In genomic region chr11:60363542-60364525, GRCh38 we compare ENCODE assay signal across 8 cellular contexts.
DNase-seq lines count a peak whose midpoint lies in the region; ATAC-seq lines count a peak whose summit lies in the region.

No MANE protein-coding gene starts in this region.

- DNase-seq in CD1c-positive myeloid dendritic cell (ENCODE audit: extremely low spot score) (peak; percentile 91), HPDE6-E6E7 (ENCODE audit: extremely low spot score) (peak; percentile 34), NOMO-1 treated with DMSO at 0.1 percent for 48 hours (lab: John Stamatoyannopoulos, UW; ENCODE audit: unreplicated experiment) (peak; percentile 87), epidermal melanocyte (ENCODE audit: insufficient read length, low spot score) (peak; percentile 56)
- peak in 2 of 3 experiments; percentile 17 to 36 for DNase-seq in activated CD8-positive, alpha-beta memory T cell treated with anti-CD3 and anti-CD28 coated beads for 48 hours (ENCODE audit: low read depth in 2 of 3, low spot score in 2 of 3)
- peak; percentile 73 for DNase-seq in stimulated activated naive B cell treated with anti-CD40 and anti-IgM and Interleukin-4, amounts not matched to agents 10 μg/mL and 1 μg/mL and 100 μg/mL, for 72 hours

- peaks cover 16% of the 10 kb centered on the region in 2 donors for H3K9me3 Mint-ChIP-seq in stimulated activated naive B cell treated with anti-CD40 and anti-IgM and Interleukin-4, amounts not matched to agents 10 μg/mL and 1 μg/mL and 100 μg/mL, for 72 hours

- H3K27ac ChIP-seq in muscle layer of duodenum (ENCODE audit: low read length): peak overlapping the region; percentile 55

- peaks cover 46 to 74% of the 10 kb centered on the region in 2 donors for H3K4me1 Mint-ChIP-seq in stimulated activated naive B cell treated with anti-CD40 and anti-IgM and Interleukin-4, amounts not matched to agents 10 μg/mL and 1 μg/mL and 100 μg/mL, for 72 hours

- H3K4me3 ChIP-seq in muscle layer of duodenum (ENCODE audit: low read depth in 1 of 2, low read length in 2 of 2): no peak overlapping the region

- H3K36me3 Mint-ChIP-seq in stimulated activated naive B cell treated with anti-CD40 and anti-IgM and Interleukin-4, amounts not matched to agents 10 μg/mL and 1 μg/mL and 100 μg/mL, for 72 hours: peaks cover 23 to 29% of the 10 kb centered on the region in 2 donors

- H3K27me3 ChIP-seq in muscle layer of duodenum (ENCODE audit: low read depth, low read length): no peaks in the 10 kb centered on the region

- no peaks in the 10 kb centered on the region for H3K27me3 Mint-ChIP-seq in stimulated activated naive B cell treated with anti-CD40 and anti-IgM and Interleukin-4, amounts not matched to agents 10 μg/mL and 1 μg/mL and 100 μg/mL, for 72 hours

- H3K4me1 ChIP-seq in muscle layer of duodenum (ENCODE audit: control insufficient read depth in 1 of 2, insufficient read depth in 2 of 2, low read length in 2 of 2): no peaks in the 10 kb centered on the region

- ATAC-seq in GM19351 (IDR thresholded peaks at IDR 0.05; ENCODE audit: unreplicated experiment): peak; percentile 73
- peak; percentile 84 to 85 for ATAC-seq in stimulated activated naive B cell treated with anti-CD40 and anti-IgM and Interleukin-4, amounts not matched to agents 10 μg/mL and 1 μg/mL and 100 μg/mL, for 72 hours (replicated peaks)

- peak overlapping the region; percentile 86 for H3K27ac Mint-ChIP-seq in stimulated activated naive B cell treated with anti-CD40 and anti-IgM and Interleukin-4, amounts not matched to agents 10 μg/mL and 1 μg/mL and 100 μg/mL, for 72 hours

- H3K36me3 ChIP-seq in muscle layer of duodenum (ENCODE audit: control insufficient read depth in 1 of 2, insufficient read depth in 2 of 2, low read length in 2 of 2): no peaks in the 10 kb centered on the region

- H3K4me3 Mint-ChIP-seq in stimulated activated naive B cell treated with anti-CD40 and anti-IgM and Interleukin-4, amounts not matched to agents 10 μg/mL and 1 μg/mL and 100 μg/mL, for 72 hours: peak overlapping the region; percentile 82 to 83

- peaks cover 3 to 5% of the 10 kb centered on the region in 2 donors for H3K9me3 ChIP-seq in muscle layer of duodenum (ENCODE audit: control insufficient read depth in 1 of 2, low read length in 2 of 2)

Comparison
In these comparisons a context has a peak if more than half of its experiments do, and no peak if none do; other contexts are left out.
1. DNase-seq: peak in every context shown above with its lines; median percentile 91 in CD1c-positive myeloid dendritic cell; 87 in NOMO-1 treated with DMSO at 0.1 percent for 48 hours; 73 in stimulated activated naive B cell treated with anti-CD40 and anti-IgM and Interleukin-4, amounts not matched to agents 10 μg/mL and 1 μg/mL and 100 μg/mL, for 72 hours; 56 in epidermal melanocyte; 34 in HPDE6-E6E7; 26 in activated CD8-positive, alpha-beta memory T cell treated with anti-CD3 and anti-CD28 coated beads for 48 hours.